Comparison of ENCODE assay signal across 8 cellular contexts in the genomic region with DNA sequence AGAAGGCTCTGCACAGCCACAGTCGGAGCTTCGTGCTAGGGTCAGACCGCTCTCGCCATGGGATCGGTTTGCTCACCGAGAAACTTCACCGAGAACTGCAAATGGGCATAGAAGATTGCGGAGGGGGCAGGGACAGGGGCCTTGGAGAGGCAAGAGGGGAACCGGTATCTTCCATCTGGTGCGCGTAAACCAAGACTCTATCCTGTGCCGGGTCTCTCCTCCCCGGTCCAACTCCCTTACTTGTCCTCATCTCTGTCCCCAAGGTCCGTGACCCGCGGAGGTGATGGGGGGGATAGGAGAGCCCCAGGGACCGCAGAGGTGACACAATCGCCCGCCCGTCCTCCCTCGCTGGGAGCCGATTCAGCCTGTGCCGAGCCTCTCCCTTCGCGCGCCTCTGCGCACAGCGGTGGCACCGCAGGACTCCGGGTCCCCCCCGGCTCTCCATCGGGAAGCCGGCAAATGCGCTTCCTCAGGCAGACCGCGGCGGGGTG. TPM values are rescaled to one million over a fixed set of nuclear protein-coding genes. Genes with fewer than 3 reads are reported as not detected.
DNase-seq lines count a peak whose midpoint lies in the region; ATAC-seq and TF ChIP-seq lines count a peak whose summit lies in the region.

No MANE protein-coding gene starts in this region.

- no peaks in the 10 kb centered on the region for H3K9me3 Mint-ChIP-seq in chondrocyte (ENCODE audit: low read depth)

- 4% methylated on average over 11 of the region's 37 CpGs for WGBS in right lobe of liver (ENCODE audit: insufficient coverage, low coverage, low lambda C conversion rate, missing lambda C conversion rate)

- no peaks in the 10 kb centered on the region for H3K9me3 ChIP-seq in MG63
- no peaks in the 10 kb centered on the region for H3K9me3 ChIP-seq in right lobe of liver

- intact Hi-C loops in right lobe of liver (cut with DNase I) = no loop called here

- H3K27me3 Mint-ChIP-seq in chondrocyte (ENCODE audit: low read depth) = no peaks in the 10 kb centered on the region

- H3K36me3 ChIP-seq in MG63 (no peaks in the 10 kb centered on the region), right lobe of liver (no peaks in the 10 kb centered on the region)

- peak in 3 of 4 donors; percentile 5 to 14 (median 7) for ATAC-seq in right lobe of liver
- no peak for ATAC-seq in HG03354 (IDR thresholded peaks at IDR 0.05; ENCODE audit: poor library complexity, severe bottlenecking, unreplicated experiment)

- peak overlapping the region; percentile 57 for H3K4me3 ChIP-seq in MG63
- H3K4me3 ChIP-seq in right lobe of liver = peak overlapping the region; percentile 47 to 55 (median 49)

- no peaks in the 10 kb centered on the region for H3K36me3 Mint-ChIP-seq in chondrocyte (ENCODE audit: low read depth)

- no peak for TF ChIP-seq POLR2A in right lobe of liver (IDR thresholded peaks at IDR 0.05)

- peak overlapping the region; percentile 78 for H3K4me3 Mint-ChIP-seq in chondrocyte (ENCODE audit: unreplicated experiment)

- H3K27ac ChIP-seq in right lobe of liver (no peak overlapping the region), substantia nigra (ENCODE audit: low read depth, low read length, poor library complexity, severe bottlenecking) (peak overlapping the region; percentile 93)

- H3K4me1 Mint-ChIP-seq in chondrocyte (ENCODE audit: low read depth) = peaks cover 29% of the 10 kb centered on the region

- peaks cover 0 to 18% (median 4%) of the 10 kb centered on the region in 4 donors for H3K4me1 ChIP-seq in right lobe of liver

- TF ChIP-seq CTCF in chondrocyte (IDR thresholded peaks at IDR 0.05) (no peak), right lobe of liver (IDR thresholded peaks at IDR 0.05) (no peak)

- H3K27me3 ChIP-seq in MG63 (no peaks in the 10 kb centered on the region), right lobe of liver (no peaks in the 10 kb centered on the region)

- peak; percentile 47 for DNase-seq in ELF-1 (ENCODE audit: low read depth, low spot score)
- peak; percentile 6 for DNase-seq in MG63
- no peak for DNase-seq in chondrocyte (ENCODE audit: low spot score)
- DNase-seq in right lobe of liver = no peak
- DNase-seq in substantia nigra (lab: John Stamatoyannopoulos, UW) = peak in 23 of 49 donors; percentile 10 to 65 (median 39)
- no peak for DNase-seq in globus pallidus (ENCODE audit: low spot score)
- no peak for DNase-seq in activated CD4-positive, CD25-positive, alpha-beta regulatory T cell (lab: John Stamatoyannopoulos, UW)

- H3K27ac Mint-ChIP-seq in chondrocyte (ENCODE audit: unreplicated experiment) = no peak overlapping the region

RNA-seq across cellular contexts. Expression of gene SCD5, which starts 1.0 kb away (rescaled TPM):
- 2.9 and 4.2 TPM in 2 replicates for total RNA-seq in MG63 (2014; rRNA removed; shearing (Covaris generic); ENCODE audit: low replicate concordance)
- total RNA-seq in chondrocyte (20.6 to 25.9 TPM (median 22.6 TPM) in 3 replicates), right lobe of liver (1 to 10 TPM in 3 of 6 experiments, under 1 TPM in 3; 0.62 to 1.4 (median 0.96) TPM)

Comparison
In these comparisons a context has a peak if more than half of its experiments do, and no peak if none do; other contexts are left out.
1. DNase-seq: peak in ELF-1 (single experiment) and MG63 (single experiment); none in chondrocyte (single experiment), right lobe of liver (0 of 3), globus pallidus (single experiment) and activated CD4-positive, CD25-positive, alpha-beta regulatory T cell (0 of 4).